Comparison of ENCODE assay signal across 2 cellular contexts in genomic region chr19:4380254-4380727, GRCh38.
TF ChIP-seq lines count a peak whose summit lies in the region.

No MANE protein-coding gene starts in this region.

TF ChIP-seq in liver, 16 proteins besides CTCF, POLR2A, EP300 and RAD21:
- TF ChIP-seq, protein P1, sequence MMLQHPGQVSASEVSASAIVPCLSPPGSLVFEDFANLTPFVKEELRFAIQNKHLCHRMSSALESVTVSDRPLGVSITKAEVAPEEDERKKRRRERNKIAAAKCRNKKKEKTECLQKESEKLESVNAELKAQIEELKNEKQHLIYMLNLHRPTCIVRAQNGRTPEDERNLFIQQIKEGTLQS (IDR thresholded peaks at IDR 0.05): no peak
- no peak for TF ChIP-seq HNF4A (conservative IDR thresholded peaks at IDR 0.05)
- no peak for TF ChIP-seq SP1 (IDR thresholded peaks at IDR 0.05)

TF ChIP-seq in HepG2, 621 proteins besides CTCF, POLR2A, EP300 and RAD21:
- TF ChIP-seq, protein P2, sequence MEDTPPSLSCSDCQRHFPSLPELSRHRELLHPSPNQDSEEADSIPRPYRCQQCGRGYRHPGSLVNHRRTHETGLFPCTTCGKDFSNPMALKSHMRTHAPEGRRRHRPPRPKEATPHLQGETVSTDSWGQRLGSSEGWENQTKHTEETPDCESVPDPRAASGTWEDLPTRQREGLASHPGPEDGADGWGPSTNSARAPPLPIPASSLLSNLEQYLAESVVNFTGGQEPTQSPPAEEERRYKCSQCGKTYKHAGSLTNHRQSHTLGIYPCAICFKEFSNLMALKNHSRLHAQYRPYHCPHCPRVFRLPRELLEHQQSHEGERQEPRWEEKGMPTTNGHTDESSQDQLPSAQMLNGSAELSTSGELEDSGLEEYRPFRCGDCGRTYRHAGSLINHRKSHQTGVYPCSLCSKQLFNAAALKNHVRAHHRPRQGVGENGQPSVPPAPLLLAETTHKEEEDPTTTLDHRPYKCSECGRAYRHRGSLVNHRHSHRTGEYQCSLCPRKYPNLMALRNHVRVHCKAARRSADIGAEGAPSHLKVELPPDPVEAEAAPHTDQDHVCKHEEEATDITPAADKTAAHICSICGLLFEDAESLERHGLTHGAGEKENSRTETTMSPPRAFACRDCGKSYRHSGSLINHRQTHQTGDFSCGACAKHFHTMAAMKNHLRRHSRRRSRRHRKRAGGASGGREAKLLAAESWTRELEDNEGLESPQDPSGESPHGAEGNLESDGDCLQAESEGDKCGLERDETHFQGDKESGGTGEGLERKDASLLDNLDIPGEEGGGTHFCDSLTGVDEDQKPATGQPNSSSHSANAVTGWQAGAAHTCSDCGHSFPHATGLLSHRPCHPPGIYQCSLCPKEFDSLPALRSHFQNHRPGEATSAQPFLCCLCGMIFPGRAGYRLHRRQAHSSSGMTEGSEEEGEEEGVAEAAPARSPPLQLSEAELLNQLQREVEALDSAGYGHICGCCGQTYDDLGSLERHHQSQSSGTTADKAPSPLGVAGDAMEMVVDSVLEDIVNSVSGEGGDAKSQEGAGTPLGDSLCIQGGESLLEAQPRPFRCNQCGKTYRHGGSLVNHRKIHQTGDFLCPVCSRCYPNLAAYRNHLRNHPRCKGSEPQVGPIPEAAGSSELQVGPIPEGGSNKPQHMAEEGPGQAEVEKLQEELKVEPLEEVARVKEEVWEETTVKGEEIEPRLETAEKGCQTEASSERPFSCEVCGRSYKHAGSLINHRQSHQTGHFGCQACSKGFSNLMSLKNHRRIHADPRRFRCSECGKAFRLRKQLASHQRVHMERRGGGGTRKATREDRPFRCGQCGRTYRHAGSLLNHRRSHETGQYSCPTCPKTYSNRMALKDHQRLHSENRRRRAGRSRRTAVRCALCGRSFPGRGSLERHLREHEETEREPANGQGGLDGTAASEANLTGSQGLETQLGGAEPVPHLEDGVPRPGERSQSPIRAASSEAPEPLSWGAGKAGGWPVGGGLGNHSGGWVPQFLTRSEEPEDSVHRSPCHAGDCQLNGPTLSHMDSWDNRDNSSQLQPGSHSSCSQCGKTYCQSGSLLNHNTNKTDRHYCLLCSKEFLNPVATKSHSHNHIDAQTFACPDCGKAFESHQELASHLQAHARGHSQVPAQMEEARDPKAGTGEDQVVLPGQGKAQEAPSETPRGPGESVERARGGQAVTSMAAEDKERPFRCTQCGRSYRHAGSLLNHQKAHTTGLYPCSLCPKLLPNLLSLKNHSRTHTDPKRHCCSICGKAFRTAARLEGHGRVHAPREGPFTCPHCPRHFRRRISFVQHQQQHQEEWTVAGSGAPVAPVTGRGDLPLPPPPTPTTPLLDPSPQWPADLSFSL (CRISPR knock-in tag; IDR thresholded peaks at IDR 0.05): no peak
- no peak for TF ChIP-seq ATM (IDR thresholded peaks at IDR 0.05; ENCODE audit: borderline replicate concordance)
TF ChIP-seq in HepG2: peak in this region for 0.
